In the genomic region with DNA sequence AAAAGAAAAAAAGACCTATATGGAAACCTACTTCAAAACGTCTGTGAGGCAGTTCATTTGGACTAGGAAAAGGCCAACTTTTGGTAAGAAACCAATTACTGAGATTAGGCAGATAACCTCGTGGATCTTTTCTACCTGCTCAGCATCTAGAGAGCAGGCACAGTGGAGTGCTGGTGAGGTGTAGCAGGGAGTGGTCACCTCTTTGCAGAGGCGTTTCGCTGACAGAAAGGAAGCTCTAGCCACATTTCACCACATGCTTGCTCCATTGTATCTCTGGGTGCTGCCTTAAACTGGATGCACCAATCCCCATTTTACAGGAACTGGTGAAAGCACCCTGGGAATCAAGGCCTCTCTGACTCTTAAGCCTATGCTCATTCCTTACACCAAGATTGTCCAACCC, we compare ENCODE assay signal across 39 cellular contexts.
"Had no signal": no experiment of that assay in that cellular context is flagged by ENCODE, and none has a peak within 500 bp of the region (broad histone marks: within the 10 kb centered on the region; RNA-seq: fewer than 3 reads in every experiment).

No MANE protein-coding gene starts in this region.

- ATAC-seq: activated naive CD4-positive, alpha-beta T cell treated with anti-CD3 and anti-CD28 coated beads, Interleukin-2, amount 50 U/mL, for 72 hours; activated naive CD8-positive, alpha-beta T cell treated with anti-CD3 and anti-CD28 coated beads, Interleukin-2, amount 50 U/mL, for 24 hours; activated T-cell treated with anti-CD3 and anti-CD28 coated beads, Interleukin-2, amount 50 U/mL, for 4 hours; activated T-cell treated with anti-CD3 and anti-CD28 coated beads, Interleukin-2, amount 50 U/mL, for 72 hours; activated T-helper 17 cell treated with anti-CD3 and anti-CD28 coated beads, Interleukin-2, amount 50 U/mL, for 72 hours; body of pancreas had no signal

- H3K4me1 Mint-ChIP-seq: activated naive CD4-positive, alpha-beta T cell treated with anti-CD3 and anti-CD28 coated beads, Interleukin-2, amount 10 ng/mL, durations not matched to agents 7 days and 5 days; activated naive CD4-positive, alpha-beta T cell treated with anti-CD3 and anti-CD28 coated beads, Interleukin-2, amount 50 U/mL, for 24 hours; activated naive CD8-positive, alpha-beta T cell treated with anti-CD3 and anti-CD28 coated beads for 36 hours; activated naive CD8-positive, alpha-beta T cell treated with anti-CD3 and anti-CD28 coated beads, Interleukin-2, amount 10 ng/mL, durations not matched to agents 7 days and 5 days; activated naive CD8-positive, alpha-beta T cell treated with anti-CD3 and anti-CD28 coated beads, Interleukin-2, amount 50 U/mL, for 24 hours; activated T-helper 17 cell treated with anti-CD3 and anti-CD28 coated beads, Interleukin-2, amount 50 U/mL, for 72 hours; brain; central memory CD8-positive, alpha-beta T cell had no signal

- DNase-seq: activated effector memory CD4-positive, alpha-beta T cell treated with anti-CD3 and anti-CD28 coated beads, Interleukin-2, amount 50 U/mL, for 16 hours; activated effector memory CD4-positive, alpha-beta T cell treated with Interleukin-2 at 50 U/mL for 16 hours; activated gamma-delta T cell; activated gamma-delta T cell treated with Interleukin-2 at 50 U/mL for 16 hours; activated naive CD4-positive, alpha-beta T cell; activated naive CD4-positive, alpha-beta T cell treated with anti-CD3 and anti-CD28 coated beads for 36 hours; activated naive CD4-positive, alpha-beta T cell treated with anti-CD3 and anti-CD28 coated beads, Interleukin-2, amount 10 ng/mL, durations not matched to agents 7 days and 5 days; activated naive CD4-positive, alpha-beta T cell treated with anti-CD3 and anti-CD28 coated beads, Interleukin-2, amount 50 U/mL, for 16 hours; activated naive CD4-positive, alpha-beta T cell treated with Interleukin-2 at 50 U/mL for 16 hours; activated naive CD8-positive, alpha-beta T cell treated with anti-CD3 and anti-CD28 coated beads for 36 hours; activated naive CD8-positive, alpha-beta T cell treated with anti-CD3 and anti-CD28 coated beads, Interleukin-2, amount 10 ng/mL, durations not matched to agents 7 days and 5 days; activated naive CD8-positive, alpha-beta T cell treated with anti-CD3 and anti-CD28 coated beads, Interleukin-2, amount 50 U/mL, for 24 hours; activated T-cell treated with anti-CD3 and anti-CD28 coated beads, Interleukin-2, amount 50 U/mL, for 24 hours; activated T-cell treated with anti-CD3 and anti-CD28 coated beads, Interleukin-2, amount 50 U/mL, for 4 hours; activated T-cell treated with anti-CD3 and anti-CD28 coated beads, Interleukin-2, amount 50 U/mL, for 48 hours; activated T-cell treated with anti-CD3 and anti-CD28 coated beads, Interleukin-2, amount 50 U/mL, for 72 hours; adrenal gland; amniotic stem cell; amygdala; anterior cingulate cortex; aorta; body of pancreas; brain microvascular endothelial cell; caudate nucleus; central memory CD4-positive, alpha-beta T cell had no signal

- H3K4me1 ChIP-seq: adrenal gland, ascending aorta, body of pancreas, breast epithelium had no signal

- H3K9me3 ChIP-seq: adrenal gland, ascending aorta, body of pancreas, breast epithelium had no signal

- H3K27me3 ChIP-seq: adrenal gland, ascending aorta, body of pancreas, brain microvascular endothelial cell, breast epithelium, cardiac muscle cell had no signal

- H3K9me3 Mint-ChIP-seq: activated naive CD4-positive, alpha-beta T cell treated with anti-CD3 and anti-CD28 coated beads, Interleukin-2, amount 10 ng/mL, durations not matched to agents 7 days and 5 days; activated naive CD4-positive, alpha-beta T cell treated with anti-CD3 and anti-CD28 coated beads, Interleukin-2, amount 50 U/mL, for 24 hours; activated naive CD8-positive, alpha-beta T cell treated with anti-CD3 and anti-CD28 coated beads, Interleukin-2, amount 10 ng/mL, durations not matched to agents 7 days and 5 days; activated T-helper 2 cell treated with anti-CD3 and anti-CD28 coated beads, Interferon-gamma antibody, Interleukin-2, Interleukin-4, amounts not matched to agents 10 μg/mL and 5 μg/mL and 100 μg/mL, durations not matched to agents 14 hours and 24 hours and 36 hours; brain had no signal

- H3K36me3 Mint-ChIP-seq: activated naive CD4-positive, alpha-beta T cell treated with anti-CD3 and anti-CD28 coated beads, Interleukin-2, amount 10 ng/mL, durations not matched to agents 7 days and 5 days; activated naive CD4-positive, alpha-beta T cell treated with anti-CD3 and anti-CD28 coated beads, Interleukin-2, amount 50 U/mL, for 24 hours; activated naive CD4-positive, alpha-beta T cell treated with anti-CD3 and anti-CD28 coated beads, Interleukin-2, amount 50 U/mL, for 72 hours; activated naive CD8-positive, alpha-beta T cell; activated naive CD8-positive, alpha-beta T cell treated with anti-CD3 and anti-CD28 coated beads for 36 hours; activated naive CD8-positive, alpha-beta T cell treated with anti-CD3 and anti-CD28 coated beads, Interleukin-2, amount 10 ng/mL, durations not matched to agents 7 days and 5 days; brain had no signal

- H3K4me3 ChIP-seq: adrenal gland, ascending aorta, body of pancreas, breast epithelium, cardiac muscle cell had no signal

- H3K36me3 ChIP-seq: adrenal gland, ascending aorta, brain microvascular endothelial cell, breast epithelium, cardiac muscle cell had no signal

- H3K4me3 Mint-ChIP-seq: activated naive CD4-positive, alpha-beta T cell treated with anti-CD3 and anti-CD28 coated beads for 36 hours; activated naive CD4-positive, alpha-beta T cell treated with anti-CD3 and anti-CD28 coated beads, Interleukin-2, amount 10 ng/mL, durations not matched to agents 7 days and 5 days; activated naive CD4-positive, alpha-beta T cell treated with anti-CD3 and anti-CD28 coated beads, Interleukin-2, amount 50 U/mL, for 24 hours; activated naive CD8-positive, alpha-beta T cell; activated naive CD8-positive, alpha-beta T cell treated with anti-CD3 and anti-CD28 coated beads for 36 hours; activated naive CD8-positive, alpha-beta T cell treated with anti-CD3 and anti-CD28 coated beads, Interleukin-2, amount 10 ng/mL, durations not matched to agents 7 days and 5 days; activated naive CD8-positive, alpha-beta T cell treated with anti-CD3 and anti-CD28 coated beads, Interleukin-2, amount 50 U/mL, for 24 hours; activated T-cell treated with anti-CD3 and anti-CD28 coated beads, Interleukin-2, amount 50 U/mL, for 24 hours; activated T-cell treated with anti-CD3 and anti-CD28 coated beads, Interleukin-2, amount 50 U/mL, for 4 hours; activated T-cell treated with anti-CD3 and anti-CD28 coated beads, Interleukin-2, amount 50 U/mL, for 72 hours; activated T-helper 1 cell treated with anti-CD3 and anti-CD28 coated beads, Interleukin-12 subunit alpha, Interleukin-12 subunit beta, Interleukin-2, Interleukin-4 antibody, amounts not matched to agents 30 ng/mL and 10 ng/mL and 1 ng/mL, durations not matched to agents 14 hours and 24 hours and 36 hours; activated T-helper 17 cell treated with anti-CD3 and anti-CD28 coated beads, Interleukin-2, amount 50 U/mL, for 72 hours; brain; central memory CD8-positive, alpha-beta T cell had no signal

- H3K27ac ChIP-seq: adrenal gland, ascending aorta, body of pancreas, brain microvascular endothelial cell, breast epithelium, cardiac muscle cell had no signal

- H3K27me3 Mint-ChIP-seq: activated naive CD4-positive, alpha-beta T cell treated with anti-CD3 and anti-CD28 coated beads, Interleukin-2, amount 10 ng/mL, durations not matched to agents 7 days and 5 days; activated naive CD4-positive, alpha-beta T cell treated with anti-CD3 and anti-CD28 coated beads, Interleukin-2, amount 50 U/mL, for 24 hours; activated naive CD8-positive, alpha-beta T cell; activated naive CD8-positive, alpha-beta T cell treated with anti-CD3 and anti-CD28 coated beads for 36 hours; activated naive CD8-positive, alpha-beta T cell treated with anti-CD3 and anti-CD28 coated beads, Interleukin-2, amount 10 ng/mL, durations not matched to agents 7 days and 5 days; activated naive CD8-positive, alpha-beta T cell treated with anti-CD3 and anti-CD28 coated beads, Interleukin-2, amount 50 U/mL, for 24 hours; activated T-cell treated with anti-CD3 and anti-CD28 coated beads, Interleukin-2, amount 50 U/mL, for 24 hours; activated T-helper 17 cell treated with anti-CD3 and anti-CD28 coated beads, Interleukin-2, amount 50 U/mL, for 72 hours; central memory CD8-positive, alpha-beta T cell had no signal

- H3K27ac Mint-ChIP-seq: activated naive CD4-positive, alpha-beta T cell treated with anti-CD3 and anti-CD28 coated beads for 36 hours; activated naive CD4-positive, alpha-beta T cell treated with anti-CD3 and anti-CD28 coated beads, Interleukin-2, amount 10 ng/mL, durations not matched to agents 7 days and 5 days; activated naive CD4-positive, alpha-beta T cell treated with anti-CD3 and anti-CD28 coated beads, Interleukin-2, amount 50 U/mL, for 24 hours; activated naive CD4-positive, alpha-beta T cell treated with anti-CD3 and anti-CD28 coated beads, Interleukin-2, amount 50 U/mL, for 72 hours; activated naive CD8-positive, alpha-beta T cell; activated naive CD8-positive, alpha-beta T cell treated with anti-CD3 and anti-CD28 coated beads for 36 hours; activated naive CD8-positive, alpha-beta T cell treated with anti-CD3 and anti-CD28 coated beads, Interleukin-2, amount 10 ng/mL, durations not matched to agents 7 days and 5 days; activated naive CD8-positive, alpha-beta T cell treated with anti-CD3 and anti-CD28 coated beads, Interleukin-2, amount 50 U/mL, for 24 hours; activated T-cell treated with anti-CD3 and anti-CD28 coated beads, Interleukin-2, amount 50 U/mL, for 24 hours; activated T-cell treated with anti-CD3 and anti-CD28 coated beads, Interleukin-2, amount 50 U/mL, for 72 hours; activated T-helper 1 cell treated with anti-CD3 and anti-CD28 coated beads, Interleukin-12 subunit alpha, Interleukin-12 subunit beta, Interleukin-2, Interleukin-4 antibody, amounts not matched to agents 30 ng/mL and 10 ng/mL and 1 ng/mL, durations not matched to agents 14 hours and 24 hours and 36 hours; activated T-helper 17 cell treated with anti-CD3 and anti-CD28 coated beads, Interleukin-2, amount 50 U/mL, for 72 hours; activated T-helper 2 cell treated with anti-CD3 and anti-CD28 coated beads, Interferon-gamma antibody, Interleukin-2, Interleukin-4, amounts not matched to agents 10 μg/mL and 5 μg/mL and 100 μg/mL, durations not matched to agents 14 hours and 24 hours and 36 hours; brain had no signal

- FAIRE-seq: astrocyte, bronchial epithelial cell, colon had no signal
